24 cellular contexts compared by ENCODE assay signal in the genomic region with DNA sequence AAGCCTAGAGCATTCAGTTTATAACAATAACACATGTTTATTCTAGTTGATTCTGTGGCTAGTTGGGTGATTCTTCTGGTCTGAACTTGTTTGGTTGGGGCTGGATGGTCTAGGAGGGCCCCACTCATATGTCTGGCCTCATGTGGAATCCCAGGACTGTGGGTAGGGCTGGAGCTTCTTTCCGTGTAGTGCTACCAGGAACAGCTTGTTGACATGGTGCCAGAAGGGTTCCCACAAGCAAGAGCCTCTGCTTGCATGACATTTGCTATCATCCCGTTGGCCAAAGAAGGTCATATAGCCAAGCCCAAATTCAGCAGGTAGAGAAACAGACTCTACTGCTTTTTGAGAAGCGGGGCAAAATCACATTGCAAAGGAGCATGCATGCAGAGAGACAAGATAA.
"Had no signal": no experiment of that assay in that cellular context is flagged by ENCODE, and none has a peak within 500 bp of the region (broad histone marks: within the 10 kb centered on the region; RNA-seq: fewer than 3 reads in every experiment).

No MANE protein-coding gene starts in this region.

- H3K9ac ChIP-seq: neural progenitor cell had no signal

- H3K36me3 ChIP-seq: neural progenitor cell, right atrium auricular region, tibial artery had no signal

- ATAC-seq: activated CD4-positive, alpha-beta T cell treated with anti-CD3 and anti-CD28 coated beads for 36 hours; activated CD8-positive, alpha-beta memory T cell treated with anti-CD3 and anti-CD28 coated beads, Interleukin-2, amount 10 ng/mL, durations not matched to agents 7 days and 5 days; activated CD8-positive, alpha-beta T cell treated with anti-CD3 and anti-CD28 coated beads, Interleukin-2, amount 10 ng/mL, durations not matched to agents 7 days and 5 days; activated naive CD8-positive, alpha-beta T cell treated with anti-CD3 and anti-CD28 coated beads, Interleukin-2, amount 50 U/mL, for 24 hours; esophagus mucosa; left cardiac atrium; natural killer cell; stimulated activated effector memory CD8-positive, alpha-beta T cell treated with anti-CD3 and anti-CD28 coated beads, Interleukin-12 subunit alpha, Interleukin-12 subunit beta, amount 100 ng/mL, for 72 hours had no signal

- FAIRE-seq: keratinocyte had no signal

- H3K9me3 ChIP-seq: right atrium auricular region, tibial artery had no signal

- H3K4me2 ChIP-seq: neural progenitor cell had no signal

- H3K4me3 ChIP-seq: neural progenitor cell, right atrium auricular region, tibial artery had no signal

- H2AFZ ChIP-seq: neural progenitor cell had no signal

- H3K27me3 ChIP-seq: neural progenitor cell, right atrium auricular region, tibial artery had no signal

- H3K4me1 ChIP-seq: tibial artery had no signal

- H3K27ac ChIP-seq: neural progenitor cell, right atrium auricular region, tibial artery had no signal

- DNase-seq: activated B cell treated with CpG ODN at 0.5 μM for 24 hours; activated CD4-positive, alpha-beta T cell treated with anti-CD3 and anti-CD28 coated beads for 36 hours; activated CD8-positive, alpha-beta memory T cell treated with anti-CD3 and anti-CD28 coated beads, Interleukin-2, amount 10 ng/mL, durations not matched to agents 7 days and 5 days; activated CD8-positive, alpha-beta T cell treated with anti-CD3 and anti-CD28 coated beads, Interleukin-2, amount 10 ng/mL, durations not matched to agents 7 days and 5 days; activated naive CD8-positive, alpha-beta T cell treated with anti-CD3 and anti-CD28 coated beads, Interleukin-2, amount 50 U/mL, for 24 hours; activated T-cell treated with anti-CD3 and anti-CD28 coated beads, Interleukin-2, amount 50 U/mL, for 48 hours; amygdala; caudate nucleus; endodermal cell; foreskin fibroblast; head of caudate nucleus; hippocampal formation; left cardiac atrium; midbrain; natural killer cell; occipital lobe; stimulated activated CD4-positive, alpha-beta T cell treated with anti-CD3 and anti-CD28 coated beads, Interleukin-12 subunit alpha, Interleukin-12 subunit beta, amount 100 ng/mL, for 4 hours; stimulated activated CD4-positive, alpha-beta T cell treated with anti-CD3 and anti-CD28 coated beads, Interleukin-4, amount 100 ng/mL, for 1 hour; tibial artery had no signal
